Comparison of ENCODE assay signal across 8 cellular contexts in genomic region chr5:36874465-36874864, GRCh38. TPM values are rescaled to one million over a fixed set of nuclear protein-coding genes. Genes with fewer than 3 reads are reported as not detected.
A peak's percentile ranks its signal among the peaks of the same experiment; 100 is the strongest.
DNase-seq lines count a peak whose midpoint lies in the region; ATAC-seq, FAIRE-seq and TF ChIP-seq lines count a peak whose summit lies in the region.

No MANE protein-coding gene starts in this region.

- SMC1A ChIA-PET in GM12878 (lab: Charles Lee; ENCODE audit: uncharacterized antibody, unreplicated experiment), result interaction anchor here (0.8 to 3.7 kb wide), 14 partner anchors 9 to 184 kb away, joined by 3 to 30 read pairs (median 3); no protein-coding TSS in a partner anchor

- FAIRE-seq in GM12878 (lab: Jason Lieb, UNC), result no peak

- 0 out of 2 replicates have a peak, but pooled peaks cover 4% of the 10 kb centered on the region for H3K36me3 ChIP-seq in BE2C
- no peaks in the 10 kb centered on the region for H3K36me3 ChIP-seq in KMS-11 (ENCODE audit: insufficient read depth)
- no peaks in the 10 kb centered on the region for H3K36me3 ChIP-seq in GM12878 (ENCODE audit: control insufficient read depth in 2 of 2, insufficient read depth in 2 of 2, low read length in 1 of 2)

- peak overlapping the region; percentile 83 for H3K4me3 Mint-ChIP-seq in mesothelial cell of epicardium

- H3K27me3 ChIP-seq in BE2C (no peaks in the 10 kb centered on the region), KMS-11 (ENCODE audit: insufficient read depth, low read depth) (no peaks in the 10 kb centered on the region), GM12878 (replicated peaks in 1 of 2; ENCODE audit: control insufficient read depth in 2 of 2, insufficient read depth in 2 of 2, low read length in 1 of 2) (no peaks in the 10 kb centered on the region)

- no peak for TF ChIP-seq EP300 in GM12878 (IDR thresholded peaks at IDR 0.05; ENCODE audit: borderline replicate concordance in 1 of 2, control insufficient read depth in 1 of 2, low read depth in 2 of 2, low read length in 2 of 2)

- no peaks in the 10 kb centered on the region for H3K36me3 Mint-ChIP-seq in mesothelial cell of epicardium

- WGBS in GM12878 (ENCODE audit: insufficient coverage, insufficient replicate concordance, low lambda C conversion rate, missing lambda C conversion rate), result 12% methylated on average over 3 of the region's 3 CpGs

- peak overlapping the region; percentile 94 for H3K4me3 ChIP-seq in BE2C (ENCODE audit: low read depth, low read length)
- no peak overlapping the region for H3K4me3 ChIP-seq in KMS-11 (IDR thresholded peaks at IDR 0.05; ENCODE audit: insufficient read depth, low read depth, low read length)
- peak overlapping the region; percentile 95 for H3K4me3 ChIP-seq in GM12878

- peak overlapping the region; percentile 96; the same call in 1 of the 2 replicates for H3K27ac ChIP-seq in KMS-11
- H3K27ac ChIP-seq in GM12878 (ENCODE audit: control insufficient read depth, insufficient read depth), result peak overlapping the region; percentile 85

- ATAC-seq in GM12878, result no peak
- ATAC-seq in HG02623 (IDR thresholded peaks at IDR 0.05; ENCODE audit: unreplicated experiment), result no peak
- no peak for ATAC-seq in GM21423 (IDR thresholded peaks at IDR 0.05; ENCODE audit: unreplicated experiment)

- TF ChIP-seq RAD21 in GM12878 (IDR thresholded peaks at IDR 0.05; ENCODE audit: insufficient read depth, low read depth, low read length), result no peak

- H2AFZ ChIP-seq in KMS-11 (ENCODE audit: low read depth), result 0 out of 2 replicates have a peak overlapping the region, but pooled peaks have one; percentile 89
- H2AFZ ChIP-seq in GM12878 (ENCODE audit: control insufficient read depth, low read depth, low read length), result no peak overlapping the region

- TF ChIP-seq POLR2A in GM12878 (IDR thresholded peaks at IDR 0.05; ENCODE audit: low read depth, low read length), result no peak

- intact Hi-C loops in GM12878 (cut with micrococcal nuclease; ENCODE audit: unreplicated experiment), result loop anchor here (10.0 kb wide), 2 partner anchors 500 to 720 kb away; partner anchors contain the start of genes LMBRD2, NUP155, SKP2 and WDR70

- DNase-seq in BE2C (no peak), GM12878 (ENCODE audit: low read depth, low spot score) (no peak), mesothelial cell of epicardium (ENCODE audit: low spot score in 2 of 2, unreplicated experiment in 2 of 2) (no peak), AG08395 (ENCODE audit: low spot score) (no peak)
- no peak for DNase-seq in stimulated activated CD4-positive, alpha-beta T cell treated with anti-CD3 and anti-CD28 coated beads, Interleukin-4, amount 100 ng/mL, for 4 hours

- no peaks in the 10 kb centered on the region for H3K9me3 ChIP-seq in BE2C
- H3K9me3 ChIP-seq in GM12878 (replicated peaks; ENCODE audit: control insufficient read depth, insufficient read depth, low read length), result no peaks in the 10 kb centered on the region

- H3K9ac ChIP-seq in KMS-11, result peak overlapping the region; percentile 92; the same call in 1 of the 2 replicates
- peak overlapping the region; percentile 94 for H3K9ac ChIP-seq in GM12878 (ENCODE audit: control insufficient read depth, insufficient read depth, low read length)

- H3K27me3 Mint-ChIP-seq in mesothelial cell of epicardium (ENCODE audit: low read depth), result no peaks in the 10 kb centered on the region

- CTCF ChIA-PET in GM12878 (lab: Yijun Ruan, JAX), result interaction anchor here (0.8 to 3.1 kb wide), 14 partner anchors 12 to 459 kb away, joined by 3 to 21 read pairs (median 4); no protein-coding TSS in a partner anchor

- H3K27ac Mint-ChIP-seq in mesothelial cell of epicardium, result peak overlapping the region; percentile 97

- no peaks in the 10 kb centered on the region for H3K4me1 ChIP-seq in BE2C
- H3K4me1 ChIP-seq in KMS-11 (ENCODE audit: low read depth, poor library complexity, severe bottlenecking), result peaks cover 44% of the 10 kb centered on the region
- H3K4me1 ChIP-seq in GM12878 (ENCODE audit: control insufficient read depth, insufficient read depth, low read length), result peaks cover 7% of the 10 kb centered on the region; the same call in 1 of the 2 replicates

- in situ Hi-C loops in GM12878 (cut with MboI), result loop anchor here (5.0 kb wide), 1 partner anchor 137 kb away; no protein-coding TSS in a partner anchor

- POLR2A ChIA-PET in GM12878 (lab: Charles Lee), result interaction anchor here (0.6 to 1.4 kb wide), 3 partner anchors 150 to 638 kb away, joined by 3 to 5 read pairs (median 4); no protein-coding TSS in a partner anchor

- peaks cover 34% of the 10 kb centered on the region for H3K4me1 Mint-ChIP-seq in mesothelial cell of epicardium

- TF ChIP-seq CTCF in BE2C (IDR thresholded peaks at IDR 0.05; ENCODE audit: low read depth, low read length), result no peak
- no peak for TF ChIP-seq CTCF in KMS-11 (conservative IDR thresholded peaks at IDR 0.05; ENCODE audit: low read depth, low read length)
- no peak for TF ChIP-seq CTCF in GM12878 (IDR thresholded peaks at IDR 0.05 in 2 of 3, conservative IDR thresholded peaks at IDR 0.05 in 1 of 3; ENCODE audit: control insufficient read depth in 2 of 3, extremely low read depth in 1 of 3, insufficient read depth in 1 of 3, low read depth in 3 of 3, low read length in 3 of 3)
- TF ChIP-seq CTCF in mesothelial cell of epicardium (IDR thresholded peaks at IDR 0.05; ENCODE audit: unreplicated experiment), result no peak

- peaks cover 73% of the 10 kb centered on the region for H3K79me2 ChIP-seq in KMS-11 (ENCODE audit: insufficient read depth, low read depth)
- H3K79me2 ChIP-seq in GM12878 (ENCODE audit: control insufficient read depth, insufficient read depth, low read length), result peaks cover 87% of the 10 kb centered on the region

- RAD21 ChIA-PET in GM12878 (lab: Charles Lee; ENCODE audit: unreplicated experiment), result interaction anchor here (0.8 to 5.2 kb wide), 7 partner anchors 10 to 184 kb away, joined by 3 to 35 read pairs (median 3); no protein-coding TSS in a partner anchor

- BruUV-seq in GM12878 (replicated peaks; lab: Mats Ljungman, UMichigan), result no TSS peak

- peaks cover 15% of the 10 kb centered on the region for H4K20me1 ChIP-seq in KMS-11 (ENCODE audit: insufficient read depth)
- no peaks in the 10 kb centered on the region for H4K20me1 ChIP-seq in GM12878 (ENCODE audit: control insufficient read depth, insufficient read depth)

- H3K4me2 ChIP-seq in KMS-11 (peak overlapping the region; percentile 75), GM12878 (ENCODE audit: control insufficient read depth, insufficient read depth) (peak overlapping the region; percentile 93)

- no peaks in the 10 kb centered on the region for H3K9me3 Mint-ChIP-seq in mesothelial cell of epicardium

TF ChIP-seq in GM12878, 131 proteins besides CTCF, POLR2A, EP300 and RAD21 (continues in another document):
- no peak for TF ChIP-seq ATF7 (IDR thresholded peaks at IDR 0.05; ENCODE audit: low read depth)
- TF ChIP-seq TARDBP (IDR thresholded peaks at IDR 0.05; ENCODE audit: borderline replicate concordance), result no peak
- no peak for TF ChIP-seq TBL1XR1 (IDR thresholded peaks at IDR 0.05; ENCODE audit: low read depth, low read length)
- TF ChIP-seq NFYA (IDR thresholded peaks at IDR 0.05; ENCODE audit: borderline replicate concordance, low read depth, low read length), result no peak
- TF ChIP-seq RB1 (IDR thresholded peaks at IDR 0.05; ENCODE audit: borderline replicate concordance), result no peak
- no peak for TF ChIP-seq SKIL (IDR thresholded peaks at IDR 0.05; ENCODE audit: low read depth, poor library complexity, severe bottlenecking)
- TF ChIP-seq HDAC2 (IDR thresholded peaks at IDR 0.05), result no peak
- TF ChIP-seq ASH2L (IDR thresholded peaks at IDR 0.05; ENCODE audit: borderline replicate concordance, low read depth), result no peak
- no peak for TF ChIP-seq EZH2 (IDR thresholded peaks at IDR 0.05; ENCODE audit: borderline replicate concordance, control insufficient read depth, low read depth, low read length)
- TF ChIP-seq ZNF217 (IDR thresholded peaks at IDR 0.05), result no peak
- TF ChIP-seq CBX3 (IDR thresholded peaks at IDR 0.05; ENCODE audit: borderline replicate concordance, low read depth), result no peak
- no peak for TF ChIP-seq ZNF384 (IDR thresholded peaks at IDR 0.05; ENCODE audit: borderline replicate concordance, low read depth, low read length)
- TF ChIP-seq JUNB (IDR thresholded peaks at IDR 0.05), result no peak

RNA-seq across cellular contexts. Expression of gene NIPBL, which starts 2.1 kb away (rescaled TPM):
- polyA plus RNA-seq in BE2C (2012; ENCODE audit: insufficient read depth, insufficient read length, low read depth), result 37.7 TPM
- total RNA-seq in GM12878 (2013; cell fraction: nucleolus; rRNA removed), result 202 and 206 TPM in 2 replicates
- total RNA-seq in GM12878 (2014; rRNA removed) (18.0 and 19.6 TPM in 2 replicates), GM12878 (2014; rRNA removed; fragmentation: Illumina TruSeq; extraction: Trizol) (27.5 and 36.6 TPM in 2 replicates), GM12878 (2021) (45.4 and 45.7 TPM in 2 replicates), mesothelial cell of epicardium (84.0 to 92.2 TPM (median 88.6 TPM) in 3 replicates)
- polyA plus RNA-seq in GM12878 (2011; ENCODE audit: low read depth), result 9.2 TPM
- polyA plus RNA-seq in GM12878 (2011; rRNA removed) (41.5 and 50.4 TPM in 2 replicates), GM12878 (2014; fragmentation: Illumina TruSeq; extraction: Trizol) (29.9 and 42.0 TPM in 2 replicates), GM12878 (2014; fragmentation: Nextera tagmentation; extraction: Ambion mirVana) (10 to 100 TPM; 10.4 to 13.4 TPM), GM12878 (2014; rRNA removed) (15.1 and 18.9 TPM in 2 replicates), GM12878 (2016; fragmentation: Nextera tagmentation; extraction: Ambion mirVana) (10 to 100 TPM; 19.7 to 20.7 TPM)
- polyA plus RNA-seq in GM12878 (2011; cell fraction: cytosol; rRNA removed), result 29.0 and 35.5 TPM in 2 replicates
- polyA plus RNA-seq in GM12878 (2011; cell fraction: nucleus; rRNA removed), result 40.8 and 52.1 TPM in 2 replicates
- 14.7 and 20.8 TPM in 2 replicates for polyA plus RNA-seq in GM12878 (2012)
- polyA minus RNA-seq in GM12878 (2011; rRNA and poly(A)+ RNA removed), result 176 and 271 TPM in 2 replicates
- polyA minus RNA-seq in GM12878 (2011; cell fraction: cytosol; rRNA and poly(A)+ RNA removed), result 28.5 and 49.5 TPM in 2 replicates
- polyA minus RNA-seq in GM12878 (2011; cell fraction: nucleus; rRNA and poly(A)+ RNA removed), result 111 and 150 TPM in 2 replicates
